In genomic region chrX:40177489-40177888, GRCh38 we compare ENCODE assay signal across 9 cellular contexts.
A peak's percentile ranks its signal among the peaks of the same experiment; 100 is the strongest.
DNase-seq lines count a peak whose midpoint lies in the region; ATAC-seq and TF ChIP-seq lines count a peak whose summit lies in the region.
"Had no signal": no experiment of that assay in that cellular context is flagged by ENCODE, and none has a peak within 500 bp of the region (broad histone marks: within the 10 kb centered on the region; RNA-seq: fewer than 3 reads in every experiment).

No MANE protein-coding gene starts in this region.

- BruUV-seq in A673 (replicated peaks; lab: Mats Ljungman, UMichigan): TSS peak; percentile 25

- no peaks in the 10 kb centered on the region for H3K27me3 ChIP-seq in A673 (replicated peaks; ENCODE audit: insufficient read depth, low read depth, low read length, poor library complexity)
- H3K27me3 ChIP-seq in adrenal gland: peaks cover 5% of the 10 kb centered on the region
- H3K27me3 ChIP-seq in naive thymus-derived CD4-positive, alpha-beta T cell (ENCODE audit: control insufficient read depth in 2 of 2, insufficient read depth in 2 of 2, low read length in 2 of 2): no peaks in the 10 kb centered on the region
- H3K27me3 ChIP-seq: ovary had no signal

- intact Hi-C loops in A673 (cut with micrococcal nuclease; ENCODE audit: unreplicated experiment): loop anchor here (10.0 kb wide), 2 partner anchors 273 to 363 kb away; no protein-coding TSS in a partner anchor
- intact Hi-C loops in adrenal gland (cut with DNase I): loop anchor here (10.0 kb wide), 3 partner anchors 87 to 363 kb away; no protein-coding TSS in a partner anchor
- intact Hi-C loops in naive thymus-derived CD4-positive, alpha-beta T cell (cut with micrococcal nuclease): loop anchor here (1.0 to 10.0 kb wide), 10 partner anchors 8 to 1371 kb away; partner anchors contain the start of genes DDX3X (in 1 of the 2) and USP9X (in 1 of the 2)

- no peak for TF ChIP-seq CTCF in A673 (conservative IDR thresholded peaks at IDR 0.05; ENCODE audit: low read depth, low read length)
- TF ChIP-seq CTCF in HFF-Myc (IDR thresholded peaks at IDR 0.05; ENCODE audit: low read depth, low read length, missing control alignments): no peak
- peak in 1 of 6 experiments; percentile 1 for TF ChIP-seq CTCF in adrenal gland (IDR thresholded peaks at IDR 0.05)

- peaks cover 5 to 42% (median 32%) of the 10 kb centered on the region in 7 donors for H3K4me1 Mint-ChIP-seq in naive thymus-derived CD4-positive, alpha-beta T cell

- CTCF ChIA-PET in A673 (lab: Charles Lee): no interaction called here
- CTCF ChIA-PET in naive thymus-derived CD4-positive, alpha-beta T cell (lab: Charles Lee): interaction anchor here (1.7 to 2.2 kb wide), 3 partner anchors 10 to 90 kb away, joined by 5 to 10 read pairs (median 5); no protein-coding TSS in a partner anchor

- POLR2A ChIA-PET in A673 (lab: Charles Lee; ENCODE audit: low non-redundant PET): no interaction called here
- POLR2A ChIA-PET in naive thymus-derived CD4-positive, alpha-beta T cell (lab: Charles Lee): interaction anchor here (1.1 to 5.2 kb wide), 17 partner anchors 10 to 403 kb away, joined by 3 to 66 read pairs (median 9); partner anchors contain the start of gene BCOR

- no peak for ATAC-seq in naive thymus-derived CD4-positive, alpha-beta T cell

- peak overlapping the region; percentile 84 to 92 (median 90) for H3K4me3 Mint-ChIP-seq in naive thymus-derived CD4-positive, alpha-beta T cell

- WGBS in adrenal gland, 4 donors: 84 to 92% (median 88%) methylated on average over 2 of the region's 2 CpGs

- peak overlapping the region; percentile 59 for H3K27ac ChIP-seq in A673 (ENCODE audit: low read depth, low read length, poor library complexity, severe bottlenecking)
- peak overlapping the region; percentile 91 to 99 (median 95) for H3K27ac ChIP-seq in adrenal gland
- H3K27ac ChIP-seq in naive thymus-derived CD4-positive, alpha-beta T cell (ENCODE audit: low read depth, low read length): peak overlapping the region; percentile 98

- H3K27ac Mint-ChIP-seq in naive thymus-derived CD4-positive, alpha-beta T cell: peak overlapping the region; percentile 90 to 99 (median 98)

- no peak for DNase-seq in A673 (ENCODE audit: low spot score)
- DNase-seq in HFF-Myc (ENCODE audit: extremely low read depth, low read depth): no peak
- no peak for DNase-seq in adrenal gland
- no peak for DNase-seq in naive thymus-derived CD4-positive, alpha-beta T cell
- DNase-seq in NCI-H69 (lab: John Stamatoyannopoulos, UW): no peak
- DNase-seq in putamen (ENCODE audit: low spot score): no peak
- DNase-seq in inferior parietal cortex (ENCODE audit: extremely low spot score): no peak
- DNase-seq in activated effector memory CD4-positive, alpha-beta T cell treated with Interleukin-2 at 50 U/mL for 16 hours: no peak

- TF ChIP-seq POLR2A in adrenal gland (IDR thresholded peaks at IDR 0.05): no peak

- H3K9me3 ChIP-seq in A673 (ENCODE audit: low read depth, low read length, poor library complexity, severe bottlenecking) (peaks cover 3% of the 10 kb centered on the region), adrenal gland (replicated peaks in 1 of 3) (no peaks in the 10 kb centered on the region)
- H3K9me3 ChIP-seq in naive thymus-derived CD4-positive, alpha-beta T cell (ENCODE audit: control insufficient read depth in 2 of 3, low read length in 3 of 3): no peaks in the 10 kb centered on the region
- H3K9me3 ChIP-seq: ovary had no signal

- peaks cover 29% of the 10 kb centered on the region for H3K4me1 ChIP-seq in A673 (ENCODE audit: insufficient read depth, low read length, poor library complexity, severe bottlenecking)
- peaks cover 11 to 22% of the 10 kb centered on the region in 2 donors for H3K4me1 ChIP-seq in adrenal gland (replicated peaks in 1 of 2)
- H3K4me1 ChIP-seq in naive thymus-derived CD4-positive, alpha-beta T cell (ENCODE audit: control insufficient read depth in 2 of 2, insufficient read depth in 2 of 2, low read length in 2 of 2): peaks cover 12 to 15% of the 10 kb centered on the region in 2 donors

- no peaks in the 10 kb centered on the region for H3K36me3 Mint-ChIP-seq in naive thymus-derived CD4-positive, alpha-beta T cell

- no peak overlapping the region for H3K4me3 ChIP-seq in A673 (ENCODE audit: low read depth, low read length, poor library complexity, severe bottlenecking)
- peak overlapping the region; percentile 49; the same call in 1 of the 2 replicates for H3K4me3 ChIP-seq in HFF-Myc (replicated peaks; ENCODE audit: low read depth, low read length)
- peak overlapping the region in 2 of 4 donors; percentile 34 to 67 for H3K4me3 ChIP-seq in adrenal gland
- peak overlapping the region; percentile 55 for H3K4me3 ChIP-seq in naive thymus-derived CD4-positive, alpha-beta T cell (ENCODE audit: low read length)

- H3K27me3 Mint-ChIP-seq in naive thymus-derived CD4-positive, alpha-beta T cell: no peaks in the 10 kb centered on the region

- H3K9me3 Mint-ChIP-seq in naive thymus-derived CD4-positive, alpha-beta T cell: peaks cover 0 to 5% (median 0%) of the 10 kb centered on the region in 11 donors

- H3K36me3 ChIP-seq in A673 (ENCODE audit: insufficient read depth, low read length, poor library complexity, severe bottlenecking) (no peaks in the 10 kb centered on the region), adrenal gland (replicated peaks in 1 of 2) (no peaks in the 10 kb centered on the region)
- H3K36me3 ChIP-seq in naive thymus-derived CD4-positive, alpha-beta T cell (ENCODE audit: control insufficient read depth in 2 of 3, insufficient read depth in 3 of 3, low read length in 3 of 3): no peaks in the 10 kb centered on the region
- H3K36me3 ChIP-seq: ovary had no signal
